ENCODE assay signal across 14 cellular contexts in the genomic region with DNA sequence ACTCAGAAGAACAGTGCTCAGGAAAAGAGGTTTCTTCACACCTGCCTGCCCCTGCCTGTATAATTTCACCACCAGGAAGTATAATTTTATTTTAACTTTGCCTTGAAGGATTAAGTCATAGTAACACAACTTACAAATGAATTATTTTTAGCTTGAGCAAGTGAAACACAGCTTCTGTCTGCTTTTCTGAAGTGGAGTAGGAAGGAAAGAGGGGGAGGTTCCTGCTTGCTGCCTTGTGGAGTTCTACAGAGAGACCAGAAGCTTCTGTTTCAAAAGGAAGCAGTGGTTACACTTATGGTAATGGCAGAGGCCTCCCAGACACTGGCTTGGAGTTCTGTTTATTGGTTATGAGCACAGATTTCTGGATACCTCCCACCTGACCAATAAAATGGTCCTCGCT.
A peak's percentile ranks its signal among the peaks of the same experiment; 100 is the strongest.
DNase-seq lines count a peak whose midpoint lies in the region; ATAC-seq and FAIRE-seq lines count a peak whose summit lies in the region.
"Had no signal": no experiment of that assay in that cellular context is flagged by ENCODE, and none has a peak within 500 bp of the region (broad histone marks: within the 10 kb centered on the region; RNA-seq: fewer than 3 reads in every experiment).

No MANE protein-coding gene starts in this region.

- H3K4me1 Mint-ChIP-seq in CD8-positive, alpha-beta memory T cell = peaks cover 39 to 49% (median 45%) of the 10 kb centered on the region in 3 donors
- H3K4me1 Mint-ChIP-seq in activated CD4-positive, alpha-beta memory T cell treated with anti-CD3 and anti-CD28 coated beads, Interleukin-2, amount 10 ng/mL, durations not matched to agents 7 days and 5 days = peaks cover 13% of the 10 kb centered on the region
- H3K4me1 Mint-ChIP-seq: neural crest cell had no signal

- ATAC-seq in HG03139 (IDR thresholded peaks at IDR 0.05; ENCODE audit: unreplicated experiment) = peak; percentile 61

- peaks cover 0 to 10% (median 0%) of the 10 kb centered on the region in 5 donors for H3K9me3 Mint-ChIP-seq in CD8-positive, alpha-beta memory T cell
- H3K9me3 Mint-ChIP-seq in activated CD4-positive, alpha-beta memory T cell treated with anti-CD3 and anti-CD28 coated beads, Interleukin-2, amount 10 ng/mL, durations not matched to agents 7 days and 5 days = peaks cover 37% of the 10 kb centered on the region
- H3K9me3 Mint-ChIP-seq: neural crest cell had no signal

- no peaks in the 10 kb centered on the region for H3K9me3 ChIP-seq in CD8-positive, alpha-beta memory T cell (ENCODE audit: low read length)
- no peaks in the 10 kb centered on the region for H3K9me3 ChIP-seq in small intestine (ENCODE audit: control insufficient read depth, low read depth)
- H3K9me3 ChIP-seq: Caco-2 had no signal

- DNase-seq in CD8-positive, alpha-beta memory T cell = peak in 1 of 5 donors; percentile 17
- no peak for DNase-seq in GM19239 (ENCODE audit: insufficient read length, low spot score)
- DNase-seq in activated CD4-positive, alpha-beta memory T cell treated with anti-CD3 and anti-CD28 coated beads, Interleukin-2, amount 10 ng/mL, durations not matched to agents 7 days and 5 days = no peak
- no peak for DNase-seq in GOT3 (lab: John Stamatoyannopoulos, UW)
- no peak for DNase-seq in stimulated activated CD4-positive, alpha-beta T cell treated with anti-CD3 and anti-CD28 coated beads, Interleukin-2, amount 100 ng/mL, for 48 hours
- DNase-seq in small intestine = no peak
- no peak for DNase-seq in hepatic stellate cell (ENCODE audit: low spot score)
- DNase-seq: activated gamma-delta T cell treated with Interleukin-2 at 50 U/mL for 16 hours; Caco-2; stimulated activated CD4-positive, alpha-beta T cell treated with anti-CD3 and anti-CD28 coated beads, Interleukin-4, amount 100 ng/mL, for 4 hours had no signal

- POLR2A ChIA-PET in CD8-positive, alpha-beta memory T cell (lab: Charles Lee) = no interaction called here
- POLR2A ChIA-PET in activated CD4-positive, alpha-beta memory T cell treated with anti-CD3 and anti-CD28 coated beads, Interleukin-2, amount 10 ng/mL, durations not matched to agents 7 days and 5 days (lab: Charles Lee) = interaction anchor here (2.0 kb wide), 1 partner anchor 51 kb away, joined by 6 read pairs; no protein-coding TSS in a partner anchor

- no peaks in the 10 kb centered on the region for H3K36me3 ChIP-seq in CD8-positive, alpha-beta memory T cell (ENCODE audit: insufficient read depth, low read length)
- no peaks in the 10 kb centered on the region for H3K36me3 ChIP-seq in small intestine (ENCODE audit: control insufficient read depth in 2 of 2, insufficient read depth in 2 of 2, low read length in 2 of 2)

- no peak overlapping the region for H3K27ac ChIP-seq in CD8-positive, alpha-beta memory T cell (ENCODE audit: low read depth, low read length)
- H3K27ac ChIP-seq in small intestine (ENCODE audit: low read depth in 1 of 2, low read length in 1 of 2) = no peak overlapping the region

- 82 to 90% (median 86%) methylated on average over 1 of the region's 1 CpG for WGBS in small intestine, 3 donors

- H3K27ac Mint-ChIP-seq in CD8-positive, alpha-beta memory T cell = peak overlapping the region; percentile 35 to 94 (median 78)
- H3K27ac Mint-ChIP-seq in activated CD4-positive, alpha-beta memory T cell treated with anti-CD3 and anti-CD28 coated beads, Interleukin-2, amount 10 ng/mL, durations not matched to agents 7 days and 5 days = peak overlapping the region; percentile 17

- peak; percentile 68 for FAIRE-seq in GM19239 (lab: Jason Lieb, UNC)
- FAIRE-seq in small intestine (lab: Jason Lieb, UNC) = no peak
- FAIRE-seq: endometrium, urothelium cell line had no signal

- peak overlapping the region in 5 of 7 donors; percentile 6 to 49 (median 33) for H3K4me3 Mint-ChIP-seq in CD8-positive, alpha-beta memory T cell
- no peak overlapping the region for H3K4me3 Mint-ChIP-seq in activated CD4-positive, alpha-beta memory T cell treated with anti-CD3 and anti-CD28 coated beads, Interleukin-2, amount 10 ng/mL, durations not matched to agents 7 days and 5 days
- H3K4me3 Mint-ChIP-seq: neural crest cell had no signal

- no peak overlapping the region for H3K4me3 ChIP-seq in CD8-positive, alpha-beta memory T cell (ENCODE audit: low read length)
- H3K4me3 ChIP-seq in small intestine (ENCODE audit: low read depth in 1 of 2, low read length in 2 of 2) = no peak overlapping the region

- H3K27me3 ChIP-seq in CD8-positive, alpha-beta memory T cell (ENCODE audit: insufficient read depth, low read length, poor library complexity, severe bottlenecking) = no peaks in the 10 kb centered on the region
- H3K27me3 ChIP-seq in small intestine (ENCODE audit: control insufficient read depth in 2 of 2, insufficient read depth in 2 of 2, low read length in 2 of 2) = no peaks in the 10 kb centered on the region

- no peaks in the 10 kb centered on the region for H3K27me3 Mint-ChIP-seq in CD8-positive, alpha-beta memory T cell
- H3K27me3 Mint-ChIP-seq in activated CD4-positive, alpha-beta memory T cell treated with anti-CD3 and anti-CD28 coated beads, Interleukin-2, amount 10 ng/mL, durations not matched to agents 7 days and 5 days = no peaks in the 10 kb centered on the region

- CTCF ChIA-PET in CD8-positive, alpha-beta memory T cell (lab: Charles Lee) = no interaction called here
- CTCF ChIA-PET in activated CD4-positive, alpha-beta memory T cell treated with anti-CD3 and anti-CD28 coated beads, Interleukin-2, amount 10 ng/mL, durations not matched to agents 7 days and 5 days (lab: Charles Lee) = interaction anchor here (0.8 to 1.5 kb wide), 2 partner anchors 11 to 177 kb away, joined by 3 read pairs; no protein-coding TSS in a partner anchor

- H3K36me3 Mint-ChIP-seq in CD8-positive, alpha-beta memory T cell = peaks cover 0 to 11% (median 0%) of the 10 kb centered on the region in 3 donors
- H3K36me3 Mint-ChIP-seq in activated CD4-positive, alpha-beta memory T cell treated with anti-CD3 and anti-CD28 coated beads, Interleukin-2, amount 10 ng/mL, durations not matched to agents 7 days and 5 days (ENCODE audit: low read depth) = peaks cover 14% of the 10 kb centered on the region

- H3K4me1 ChIP-seq in CD8-positive, alpha-beta memory T cell (ENCODE audit: insufficient read depth, low read length) = peaks cover 29% of the 10 kb centered on the region
- no peaks in the 10 kb centered on the region for H3K4me1 ChIP-seq in small intestine (ENCODE audit: control insufficient read depth in 2 of 2, insufficient read depth in 1 of 2, low read depth in 1 of 2, low read length in 1 of 2)
- H3K4me1 ChIP-seq: Caco-2 had no signal
